14 cellular contexts compared by ENCODE assay signal in genomic region chr12:129531004-129531403, GRCh38.
DNase-seq lines count a peak whose midpoint lies in the region; ATAC-seq, FAIRE-seq and TF ChIP-seq lines count a peak whose summit lies in the region.
"Had no signal": no experiment of that assay in that cellular context is flagged by ENCODE, and none has a peak within 500 bp of the region (broad histone marks: within the 10 kb centered on the region; RNA-seq: fewer than 3 reads in every experiment).

No MANE protein-coding gene starts in this region.

- H3K4me1 ChIP-seq in K562 (replicated peaks in 1 of 2; ENCODE audit: control insufficient read depth in 2 of 2, insufficient read depth in 2 of 2, low read length in 2 of 2) (no peaks in the 10 kb centered on the region), mesendoderm (ENCODE audit: control insufficient read depth, low read depth, low read length) (peaks cover 6% of the 10 kb centered on the region)
- H3K4me1 ChIP-seq: ascending aorta had no signal

- H4K20me1 ChIP-seq in K562 (replicated peaks; ENCODE audit: control insufficient read depth, insufficient read depth, low read length), result no peaks in the 10 kb centered on the region

- CTCF ChIA-PET in K562 (lab: Yijun Ruan, JAX; ENCODE audit: low intra/inter-chr PET ratio), result no interaction called here

- H3K79me2 ChIP-seq in K562 (ENCODE audit: control insufficient read depth, insufficient read depth, low read length) (no peaks in the 10 kb centered on the region), mesendoderm (ENCODE audit: control insufficient read depth, insufficient read depth, low read length) (no peaks in the 10 kb centered on the region)

- no peak overlapping the region for H2BK15ac ChIP-seq in mesendoderm (replicated peaks; ENCODE audit: low read depth)

- POLR2A ChIA-PET in K562 (lab: Yijun Ruan, JAX), result no interaction called here

- H3K27ac ChIP-seq in K562 (ENCODE audit: extremely low read depth, low read depth, low read length), result no peak overlapping the region
- H3K27ac ChIP-seq in mesendoderm (ENCODE audit: low read depth, low read length), result no peak overlapping the region
- H3K27ac ChIP-seq in dorsolateral prefrontal cortex, result peak overlapping the region in 2 of 59 donors; percentile 11 to 13
- H3K27ac ChIP-seq: ascending aorta had no signal

- no peak overlapping the region for H2BK5ac ChIP-seq in mesendoderm (ENCODE audit: low read length)

- no peak overlapping the region for H3K18ac ChIP-seq in mesendoderm (ENCODE audit: low read length)

- H3K4me3 ChIP-seq in K562 (no peak overlapping the region), mesendoderm (ENCODE audit: low read length) (no peak overlapping the region), dorsolateral prefrontal cortex (no peak overlapping the region)
- H3K4me3 ChIP-seq: ascending aorta had no signal

- BruUV-seq in K562 (replicated peaks; lab: Mats Ljungman, UMichigan), result no TSS peak

- no peak overlapping the region for H2BK120ac ChIP-seq in mesendoderm (ENCODE audit: low read depth, low read length)

- H4K8ac ChIP-seq in mesendoderm (ENCODE audit: low read depth, low read length), result no peak overlapping the region

- H3K4me2 ChIP-seq in K562 (ENCODE audit: insufficient read depth, low read length) (no peak overlapping the region), mesendoderm (ENCODE audit: low read length) (no peak overlapping the region)

- TF ChIP-seq CTCF in K562 (IDR thresholded peaks at IDR 0.05 in 2 of 3, conservative IDR thresholded peaks at IDR 0.05 in 1 of 3; ENCODE audit: insufficient read depth in 2 of 3, low read depth in 1 of 3, low read length in 3 of 3) (no peak), dorsolateral prefrontal cortex (IDR thresholded peaks at IDR 0.05 in 54 of 56, conservative IDR thresholded peaks at IDR 0.05 in 2 of 56; ENCODE audit: low read depth in 1 of 56, partially characterized antibody in 56 of 56) (no peak)

- WGBS in K562 (ENCODE audit: insufficient coverage, low coverage, missing lambda C conversion rate), result 0% methylated on average over 14 of the region's 14 CpGs
- no CpG with 5 or more reads among the region's 14 CpGs for WGBS in mesendoderm (ENCODE audit: extremely low coverage, insufficient coverage, low lambda C conversion rate)

- no peak for ATAC-seq in K562

- no peak for TF ChIP-seq EP300 in K562 (IDR thresholded peaks at IDR 0.05; ENCODE audit: low read length)

- TF ChIP-seq RAD21 in K562 (CRISPR knock-in tag; conservative IDR thresholded peaks at IDR 0.05 in 1 of 2, IDR thresholded peaks at IDR 0.05 in 1 of 2), result no peak

- no peak for FAIRE-seq in K562 (lab: Jason Lieb, UNC)
- FAIRE-seq: HTR-8/SVneo had no signal

- intact Hi-C loops in K562 (cut with micrococcal nuclease) (no loop called here), dorsolateral prefrontal cortex (cut with DNase I) (no loop called here)

- H3K36me3 ChIP-seq in K562 (ENCODE audit: control insufficient read depth, insufficient read depth, low read length), result no peaks in the 10 kb centered on the region
- no peaks in the 10 kb centered on the region for H3K36me3 ChIP-seq in mesendoderm (ENCODE audit: control insufficient read depth, insufficient read depth, low read length)
- H3K36me3 ChIP-seq: ascending aorta had no signal

- in situ Hi-C loops in K562 (cut with MboI), result no loop called here

- H3K23ac ChIP-seq in mesendoderm (ENCODE audit: low read length), result no peak overlapping the region

- H3K27me3 ChIP-seq in K562 (ENCODE audit: control insufficient read depth in 2 of 2, insufficient read depth in 2 of 2, low read length in 2 of 2), result no peaks in the 10 kb centered on the region
- no peaks in the 10 kb centered on the region for H3K27me3 ChIP-seq in mesendoderm (ENCODE audit: insufficient read depth, low read length, poor library complexity)
- H3K27me3 ChIP-seq in dorsolateral prefrontal cortex, result no peaks in the 10 kb centered on the region
- H3K27me3 ChIP-seq: ascending aorta had no signal

- no peaks in the 10 kb centered on the region for H3K9me3 ChIP-seq in K562 (replicated peaks; ENCODE audit: control insufficient read depth, insufficient read depth, low read depth, low read length)
- H3K9me3 ChIP-seq: ascending aorta had no signal

- no peak overlapping the region for H4K5ac ChIP-seq in mesendoderm (ENCODE audit: low read length)

- H2AFZ ChIP-seq in K562 (ENCODE audit: low read depth, low read length), result no peak overlapping the region

- no peak overlapping the region for H3K56ac ChIP-seq in mesendoderm (ENCODE audit: low read length)

- H2AK5ac ChIP-seq in mesendoderm (ENCODE audit: low read length), result no peak overlapping the region

- H3K4ac ChIP-seq in mesendoderm (ENCODE audit: low read depth, low read length), result no peak overlapping the region

- no peak overlapping the region for H3K9ac ChIP-seq in K562 (ENCODE audit: insufficient read depth in 1 of 2, low read depth in 2 of 2, low read length in 2 of 2)
- H3K9ac ChIP-seq in mesendoderm (ENCODE audit: low read length), result no peak overlapping the region

- DNase-seq in ELF-1 (ENCODE audit: low read depth, low spot score) (peak; percentile 32), NCI-H2081 (lab: John Stamatoyannopoulos, UW) (peak; percentile 76 to 92), K562 (ENCODE audit: extremely low read depth in 1 of 4, low spot score in 3 of 4) (no peak), mesendoderm (peak; percentile 85), KG1 (lab: John Stamatoyannopoulos, UW) (no peak), dorsolateral prefrontal cortex (no peak), middle frontal gyrus (ENCODE audit: extremely low spot score, low spot score) (no peak)
- DNase-seq in activated naive CD4-positive, alpha-beta T cell (lab: John Stamatoyannopoulos, UW), result no peak
- DNase-seq: CD4-positive, alpha-beta memory T cell; head of caudate nucleus; NCI-H1694; stimulated activated CD4-positive, alpha-beta T cell treated with anti-CD3 and anti-CD28 coated beads, Interleukin-4, amount 100 ng/mL, for 4 hours had no signal

- H3K9me1 ChIP-seq in K562 (ENCODE audit: control insufficient read depth, insufficient read depth, low read length), result no peaks in the 10 kb centered on the region

- TF ChIP-seq POLR2A in K562 (conservative IDR thresholded peaks at IDR 0.05), result no peak

- no peaks in the 10 kb centered on the region for H3K79me1 ChIP-seq in mesendoderm (ENCODE audit: low read length)

TF ChIP-seq in K562, 482 proteins besides CTCF, POLR2A, EP300 and RAD21:
- TF ChIP-seq NCOA4 (IDR thresholded peaks at IDR 0.05; ENCODE audit: partially characterized antibody) (no peak), BHLHE40 (IDR thresholded peaks at IDR 0.05; ENCODE audit: low read length) (peak; percentile 15; the same call in 1 of the 2 replicates)

Comparison
In these comparisons a context has a peak if more than half of its experiments do, and no peak if none do; other contexts are left out.
1. DNase-seq: peak in ELF-1 (single experiment), NCI-H2081 (2 of 2) and mesendoderm (single experiment); none in K562 (0 of 4), KG1 (single experiment), dorsolateral prefrontal cortex (0 of 10), activated naive CD4-positive, alpha-beta T cell (0 of 4) and middle frontal gyrus (single experiment).